ENCODE assay signal across 1 cellular context in genomic region chr21:45378258-45378966, GRCh38.
TF ChIP-seq lines count a peak whose summit lies in the region.

No MANE protein-coding gene starts in this region.

TF ChIP-seq in GM23338, 12 proteins besides CTCF, POLR2A, EP300 and RAD21 (continued from another document):
- TF ChIP-seq REST (IDR thresholded peaks at IDR 0.05; ENCODE audit: unreplicated experiment), result no peak
- TF ChIP-seq ZNF462 (CRISPR knock-in tag; IDR thresholded peaks at IDR 0.05), result no peak
- no peak for TF ChIP-seq EZH2phosphoT487 (IDR thresholded peaks at IDR 0.05; ENCODE audit: unreplicated experiment)
- TF ChIP-seq ETS1 (IDR thresholded peaks at IDR 0.05), result no peak
- TF ChIP-seq EZH2 (IDR thresholded peaks at IDR 0.05; ENCODE audit: low read depth, unreplicated experiment), result no peak
